In genomic region chr7:490461-491291, GRCh38 we compare ENCODE assay signal across 14 cellular contexts. TPM values are rescaled to one million over a fixed set of nuclear protein-coding genes. Genes with fewer than 3 reads are reported as not detected.
DNase-seq lines count a peak whose midpoint lies in the region; ATAC-seq and TF ChIP-seq lines count a peak whose summit lies in the region.
"Had no signal": no experiment of that assay in that cellular context is flagged by ENCODE, and none has a peak within 500 bp of the region (broad histone marks: within the 10 kb centered on the region; RNA-seq: fewer than 3 reads in every experiment).

No MANE protein-coding gene starts in this region.

- no peaks in the 10 kb centered on the region; the same call in 1 of the 2 replicates for H4K20me1 ChIP-seq in DND-41 (ENCODE audit: insufficient read depth, low read length)

- H3K79me2 ChIP-seq in DND-41 (ENCODE audit: insufficient read depth, low read length), result no peaks in the 10 kb centered on the region

- no peaks in the 10 kb centered on the region for H3K4me1 Mint-ChIP-seq in activated CD8-positive, alpha-beta T cell treated with anti-CD3 and anti-CD28 coated beads for 36 hours (ENCODE audit: low read depth)
- no peaks in the 10 kb centered on the region for H3K4me1 Mint-ChIP-seq in activated CD4-positive, alpha-beta T cell treated with anti-CD3 and anti-CD28 coated beads, Interleukin-2, amount 10 ng/mL, durations not matched to agents 24 days and 14 days
- H3K4me1 Mint-ChIP-seq: T-cell had no signal

- no peaks in the 10 kb centered on the region for H3K9me3 ChIP-seq in DND-41 (ENCODE audit: insufficient read depth, low read length, severe bottlenecking)
- H3K9me3 ChIP-seq in SJCRH30 (replicated peaks), result peaks cover 3% of the 10 kb centered on the region; the same call in 1 of the 2 replicates

- H3K27ac ChIP-seq in DND-41 (ENCODE audit: low read length) (no peak overlapping the region), SJCRH30 (peak overlapping the region; percentile 89)
- H3K27ac ChIP-seq: C4-2B had no signal

- ATAC-seq in DND-41 (ENCODE audit: insufficient read depth, low read depth), result peak; percentile 29; the same call in 1 of the 3 replicates
- ATAC-seq in HG02678 (IDR thresholded peaks at IDR 0.05; ENCODE audit: unreplicated experiment), result peak; percentile 63
- ATAC-seq in activated CD8-positive, alpha-beta T cell treated with anti-CD3 and anti-CD28 coated beads for 36 hours, result no peak
- ATAC-seq in GM21528 (IDR thresholded peaks at IDR 0.05; ENCODE audit: low FRiP score, unreplicated experiment), result no peak
- ATAC-seq: effector memory CD8-positive, alpha-beta T cell; T-cell had no signal

- no peak overlapping the region for H3K4me3 Mint-ChIP-seq in activated CD8-positive, alpha-beta T cell treated with anti-CD3 and anti-CD28 coated beads for 36 hours
- H3K4me3 Mint-ChIP-seq in activated CD4-positive, alpha-beta T cell treated with anti-CD3 and anti-CD28 coated beads, Interleukin-2, amount 10 ng/mL, durations not matched to agents 24 days and 14 days, result no peak overlapping the region
- H3K4me3 Mint-ChIP-seq: effector memory CD8-positive, alpha-beta T cell; memory B cell; T-cell had no signal

- TF ChIP-seq CTCF in DND-41 (IDR thresholded peaks at IDR 0.05; ENCODE audit: borderline replicate concordance, extremely low read depth, low read length, poor library complexity, severe bottlenecking), result no peak
- no peak for TF ChIP-seq CTCF in activated CD8-positive, alpha-beta T cell treated with anti-CD3 and anti-CD28 coated beads for 36 hours (IDR thresholded peaks at IDR 0.05)

- DNase-seq in DND-41 (no peak), SJCRH30 (peak; percentile 87 to 89), posterior vena cava (ENCODE audit: low spot score) (peak; percentile 77), SW 1271 (lab: John Stamatoyannopoulos, UW) (no peak)
- no peak for DNase-seq in activated CD8-positive, alpha-beta T cell treated with anti-CD3 and anti-CD28 coated beads for 36 hours
- DNase-seq in activated CD4-positive, alpha-beta T cell treated with anti-CD3 and anti-CD28 coated beads, Interleukin-2, amount 10 ng/mL, durations not matched to agents 24 days and 14 days, result no peak
- DNase-seq: activated CD4-positive, alpha-beta T cell treated with anti-CD3 and anti-CD28 coated beads for 48 hours; effector memory CD8-positive, alpha-beta T cell; NCI-H1436 treated with DMSO at 0.1 percent for 48 hours; T-cell had no signal

- H3K9ac ChIP-seq in DND-41 (ENCODE audit: low read depth, low read length), result no peak overlapping the region

- CTCF ChIA-PET in activated CD8-positive, alpha-beta T cell treated with anti-CD3 and anti-CD28 coated beads for 36 hours (lab: Charles Lee), result no interaction called here

- peaks cover 5% of the 10 kb centered on the region for H3K27me3 Mint-ChIP-seq in activated CD8-positive, alpha-beta T cell treated with anti-CD3 and anti-CD28 coated beads for 36 hours
- H3K27me3 Mint-ChIP-seq in activated CD4-positive, alpha-beta T cell treated with anti-CD3 and anti-CD28 coated beads, Interleukin-2, amount 10 ng/mL, durations not matched to agents 24 days and 14 days, result peaks cover 16% of the 10 kb centered on the region

- H3K27me3 ChIP-seq in DND-41 (ENCODE audit: insufficient read depth, low read length, poor library complexity), result peaks cover 9% of the 10 kb centered on the region
- no peaks in the 10 kb centered on the region for H3K27me3 ChIP-seq in SJCRH30

- intact Hi-C loops in posterior vena cava (cut with DNase I), result loop anchor here in 1 of 2 donors (5.0 kb wide), 1 partner anchor 48 kb away; no protein-coding TSS in a partner anchor
- intact Hi-C loops in activated CD8-positive, alpha-beta T cell treated with anti-CD3 and anti-CD28 coated beads for 36 hours (cut with micrococcal nuclease), result no loop called here
- intact Hi-C loops in activated CD4-positive, alpha-beta T cell treated with anti-CD3 and anti-CD28 coated beads, Interleukin-2, amount 10 ng/mL, durations not matched to agents 24 days and 14 days (cut with micrococcal nuclease), result no loop called here

- H3K36me3 ChIP-seq in DND-41 (ENCODE audit: insufficient read depth, low read length) (peaks cover 4% of the 10 kb centered on the region; the same call in 1 of the 2 replicates), SJCRH30 (no peaks in the 10 kb centered on the region)

- no peaks in the 10 kb centered on the region for H3K36me3 Mint-ChIP-seq in activated CD8-positive, alpha-beta T cell treated with anti-CD3 and anti-CD28 coated beads for 36 hours (ENCODE audit: low read depth)
- H3K36me3 Mint-ChIP-seq in activated CD4-positive, alpha-beta T cell treated with anti-CD3 and anti-CD28 coated beads, Interleukin-2, amount 10 ng/mL, durations not matched to agents 24 days and 14 days (ENCODE audit: low read depth), result no peaks in the 10 kb centered on the region
- H3K36me3 Mint-ChIP-seq: memory B cell, T-cell had no signal

- no peaks in the 10 kb centered on the region for H3K9me3 Mint-ChIP-seq in activated CD8-positive, alpha-beta T cell treated with anti-CD3 and anti-CD28 coated beads for 36 hours
- H3K9me3 Mint-ChIP-seq in activated CD4-positive, alpha-beta T cell treated with anti-CD3 and anti-CD28 coated beads, Interleukin-2, amount 10 ng/mL, durations not matched to agents 24 days and 14 days, result no peaks in the 10 kb centered on the region
- H3K9me3 Mint-ChIP-seq: effector memory CD8-positive, alpha-beta T cell; memory B cell; T-cell had no signal

- H3K4me3 ChIP-seq in DND-41 (ENCODE audit: low read depth in 1 of 2, low read length in 2 of 2), result no peak overlapping the region
- H3K4me3 ChIP-seq in SJCRH30, result 0 out of 2 replicates have a peak overlapping the region, but pooled peaks have one; percentile 3

- no peak overlapping the region for H2AFZ ChIP-seq in DND-41 (ENCODE audit: low read depth, low read length)

- H3K27ac Mint-ChIP-seq in activated CD8-positive, alpha-beta T cell treated with anti-CD3 and anti-CD28 coated beads for 36 hours, result no peak overlapping the region
- no peak overlapping the region for H3K27ac Mint-ChIP-seq in activated CD4-positive, alpha-beta T cell treated with anti-CD3 and anti-CD28 coated beads, Interleukin-2, amount 10 ng/mL, durations not matched to agents 24 days and 14 days
- H3K27ac Mint-ChIP-seq: effector memory CD8-positive, alpha-beta T cell; memory B cell; T-cell had no signal

- H3K4me2 ChIP-seq in DND-41 (ENCODE audit: insufficient read depth, low read length), result no peak overlapping the region

- H3K4me1 ChIP-seq in DND-41 (ENCODE audit: insufficient read depth, low read length) (no peaks in the 10 kb centered on the region), SJCRH30 (peaks cover 32% of the 10 kb centered on the region)

- POLR2A ChIA-PET in activated CD8-positive, alpha-beta T cell treated with anti-CD3 and anti-CD28 coated beads for 36 hours (lab: Charles Lee), result no interaction called here

RNA-seq across cellular contexts. Expression of gene PDGFA, which starts 29.0 kb away (rescaled TPM):
- total RNA-seq in SJCRH30 (2014; rRNA removed; shearing (Covaris generic)), result 26.9 and 31.6 TPM in 2 replicates
- total RNA-seq in posterior vena cava, result 10 to 100 TPM; 54.1 to 63.1 TPM
- 10 to 100 TPM; 16.7 to 18.8 TPM for total RNA-seq in activated CD8-positive, alpha-beta T cell treated with anti-CD3 and anti-CD28 coated beads for 36 hours
- 12.2 and 12.9 TPM in 2 replicates for total RNA-seq in activated CD4-positive, alpha-beta T cell treated with anti-CD3 and anti-CD28 coated beads, Interleukin-2, amount 10 ng/mL, durations not matched to agents 24 days and 14 days

Comparison
In these comparisons a context has a peak if more than half of its experiments do, and no peak if none do; other contexts are left out.
1. ATAC-seq: peak in DND-41 (single experiment) and HG02678 (single experiment); none in activated CD8-positive, alpha-beta T cell treated with anti-CD3 and anti-CD28 coated beads for 36 hours (single experiment) and GM21528 (single experiment).
2. DNase-seq: peak in SJCRH30 (2 of 2) and posterior vena cava (single experiment); none in DND-41 (single experiment), activated CD8-positive, alpha-beta T cell treated with anti-CD3 and anti-CD28 coated beads for 36 hours (single experiment), activated CD4-positive, alpha-beta T cell treated with anti-CD3 and anti-CD28 coated beads, Interleukin-2, amount 10 ng/mL, durations not matched to agents 24 days and 14 days (single experiment) and SW 1271 (0 of 2).